ENCODE assay signal across 20 cellular contexts in the genomic region with DNA sequence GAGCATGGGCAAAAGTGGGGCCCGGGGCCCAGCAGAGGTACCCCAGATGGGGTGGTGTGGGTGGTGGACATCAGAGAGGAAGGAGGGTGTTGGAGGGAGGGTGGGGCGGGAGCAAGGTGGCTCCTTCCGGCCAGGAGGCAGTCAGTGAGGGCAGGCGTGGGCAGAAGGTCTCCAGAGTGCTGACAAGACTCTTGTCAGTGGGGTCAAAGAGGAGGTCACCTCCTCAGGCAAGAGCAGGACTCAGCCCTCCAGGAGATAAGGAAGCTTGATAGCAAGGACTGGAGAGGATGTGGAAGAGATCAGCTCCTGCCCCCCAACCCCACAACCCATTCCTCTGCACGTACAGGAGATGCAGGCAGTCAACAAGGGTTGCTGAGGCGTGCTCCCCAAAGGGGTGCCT. TPM values are rescaled to one million over a fixed set of nuclear protein-coding genes. Genes with fewer than 3 reads are reported as not detected.
DNase-seq lines count a peak whose midpoint lies in the region; ATAC-seq and TF ChIP-seq lines count a peak whose summit lies in the region.
"Had no signal": no experiment of that assay in that cellular context is flagged by ENCODE, and none has a peak within 500 bp of the region (broad histone marks: within the 10 kb centered on the region; RNA-seq: fewer than 3 reads in every experiment).

No MANE protein-coding gene starts in this region.

- peak; percentile 21 for DNase-seq in activated CD8-positive, alpha-beta memory T cell treated with anti-CD3 and anti-CD28 coated beads for 24 hours
- no peak for DNase-seq in activated CD8-positive, alpha-beta memory T cell treated with anti-CD3 and anti-CD28 coated beads, Interleukin-2, amount 50 U/mL, for 4 hours
- DNase-seq in natural killer cell treated with Interleukin-12 subunit alpha and Interleukin-12 subunit beta and Interleukin-15 and Interleukin-18, amount 100 ng/mL, for 72 hours (ENCODE audit: low spot score) = peak; percentile 5
- DNase-seq in natural killer cell = no peak
- DNase-seq in neuronal stem cell (ENCODE audit: low spot score) = no peak
- DNase-seq in upper lobe of right lung = no peak
- no peak for DNase-seq in DMS79 (lab: John Stamatoyannopoulos, UW)
- DNase-seq in KBM-7 = no peak
- DNase-seq: AML-193; CD4-positive, alpha-beta T cell; DND-41; EL had no signal

- no peaks in the 10 kb centered on the region for H3K9me3 ChIP-seq in neuronal stem cell (replicated peaks in 1 of 2; ENCODE audit: control insufficient read depth in 2 of 2, insufficient read depth in 1 of 2, low read depth in 1 of 2, low read length in 2 of 2)
- H3K9me3 ChIP-seq in upper lobe of right lung = no peaks in the 10 kb centered on the region
- H3K9me3 ChIP-seq: A549, Caco-2, HAP-1 had no signal

- no peak overlapping the region for H2BK15ac ChIP-seq in neuronal stem cell (ENCODE audit: low read length)

- H3K4me1 Mint-ChIP-seq in natural killer cell treated with Interleukin-12 subunit alpha and Interleukin-12 subunit beta and Interleukin-15 and Interleukin-18, amount 100 ng/mL, for 72 hours (ENCODE audit: low read depth in 2 of 2) = no peaks in the 10 kb centered on the region
- no peaks in the 10 kb centered on the region for H3K4me1 Mint-ChIP-seq in natural killer cell

- H3K18ac ChIP-seq in neuronal stem cell (ENCODE audit: low read length) = peak overlapping the region; percentile 88

- no peak overlapping the region for H4K91ac ChIP-seq in neuronal stem cell (ENCODE audit: low read depth, low read length, poor library complexity)

- ATAC-seq in natural killer cell treated with Interleukin-12 subunit alpha and Interleukin-12 subunit beta and Interleukin-15 and Interleukin-18, amount 100 ng/mL, for 72 hours = peak in 1 of 2 donors; percentile 29
- ATAC-seq in natural killer cell (no peak), upper lobe of right lung (peak; percentile 21)
- ATAC-seq: A549, GM12878 had no signal

- no peak overlapping the region for H3K4me3 Mint-ChIP-seq in natural killer cell treated with Interleukin-12 subunit alpha and Interleukin-12 subunit beta and Interleukin-15 and Interleukin-18, amount 100 ng/mL, for 72 hours
- H3K4me3 Mint-ChIP-seq in natural killer cell = no peak overlapping the region
- H3K4me3 Mint-ChIP-seq: CD4-positive, alpha-beta T cell had no signal

- no peak overlapping the region for H3K9ac ChIP-seq in neuronal stem cell (ENCODE audit: low read depth, low read length, poor library complexity)

- H3K9me3 Mint-ChIP-seq in natural killer cell treated with Interleukin-12 subunit alpha and Interleukin-12 subunit beta and Interleukin-15 and Interleukin-18, amount 100 ng/mL, for 72 hours = no peaks in the 10 kb centered on the region
- H3K9me3 Mint-ChIP-seq in natural killer cell = no peaks in the 10 kb centered on the region
- H3K9me3 Mint-ChIP-seq: CD4-positive, alpha-beta T cell had no signal

- H3K36me3 ChIP-seq in neuronal stem cell (replicated peaks in 1 of 2; ENCODE audit: control insufficient read depth in 2 of 2, insufficient read depth in 2 of 2, low read length in 2 of 2) = no peaks in the 10 kb centered on the region
- H3K36me3 ChIP-seq in upper lobe of right lung = no peaks in the 10 kb centered on the region
- H3K36me3 ChIP-seq: HAP-1 had no signal

- peaks cover 28 to 47% of the 10 kb centered on the region in 2 donors for H3K27me3 Mint-ChIP-seq in natural killer cell treated with Interleukin-12 subunit alpha and Interleukin-12 subunit beta and Interleukin-15 and Interleukin-18, amount 100 ng/mL, for 72 hours
- H3K27me3 Mint-ChIP-seq in natural killer cell (ENCODE audit: low read depth in 2 of 2) = peaks cover 28 to 52% of the 10 kb centered on the region in 2 donors

- no peak overlapping the region for H2AFZ ChIP-seq in neuronal stem cell (ENCODE audit: low read length)

- no peak overlapping the region for H2BK120ac ChIP-seq in neuronal stem cell (ENCODE audit: low read depth, low read length)

- no peak overlapping the region for H4K8ac ChIP-seq in neuronal stem cell (ENCODE audit: low read depth, low read length)

- TF ChIP-seq CTCF in natural killer cell (IDR thresholded peaks at IDR 0.05) = no peak
- TF ChIP-seq CTCF in upper lobe of right lung (IDR thresholded peaks at IDR 0.05) = no peak

- in situ Hi-C loops in KBM-7 (cut with MboI; ENCODE audit: low pct_unique_long_range_greater_than_20kb, low sequenced_read_pairs) = no loop called here

- H3K27ac ChIP-seq in neuronal stem cell (replicated peaks; ENCODE audit: low read length) = no peak overlapping the region
- no peak overlapping the region for H3K27ac ChIP-seq in upper lobe of right lung
- H3K27ac ChIP-seq: 22Rv1, A549, C4-2B had no signal

- H2AK5ac ChIP-seq in neuronal stem cell (ENCODE audit: low read depth, low read length) = peak overlapping the region; percentile 81

- peak overlapping the region; percentile 41 for H2BK12ac ChIP-seq in neuronal stem cell (ENCODE audit: low read length)

- no peak overlapping the region for H3K4me3 ChIP-seq in neuronal stem cell (ENCODE audit: low read length in 2 of 2)
- no peak overlapping the region for H3K4me3 ChIP-seq in upper lobe of right lung
- H3K4me3 ChIP-seq: A549, GM12878, HAP-1 had no signal

- peak overlapping the region; percentile 44 for H3K14ac ChIP-seq in neuronal stem cell (ENCODE audit: low read length)

- H3K27me3 ChIP-seq in neuronal stem cell (ENCODE audit: control insufficient read depth in 3 of 3, insufficient read depth in 3 of 3, low read depth in 1 of 3, low read length in 3 of 3) (peaks cover 0 to 39% (median 0%) of the 10 kb centered on the region in 3 experiments), upper lobe of right lung (peaks cover 49% of the 10 kb centered on the region)

- no peaks in the 10 kb centered on the region for H3K79me1 ChIP-seq in neuronal stem cell (ENCODE audit: low read depth, low read length)

- no peak overlapping the region for H2BK5ac ChIP-seq in neuronal stem cell (ENCODE audit: low read length)

- no peak overlapping the region for H3K4ac ChIP-seq in neuronal stem cell (ENCODE audit: low read length)

- H3K36me3 Mint-ChIP-seq in natural killer cell treated with Interleukin-12 subunit alpha and Interleukin-12 subunit beta and Interleukin-15 and Interleukin-18, amount 100 ng/mL, for 72 hours = no peaks in the 10 kb centered on the region
- H3K36me3 Mint-ChIP-seq in natural killer cell = no peaks in the 10 kb centered on the region

- no peak overlapping the region for H3K4me2 ChIP-seq in neuronal stem cell (ENCODE audit: insufficient read depth, low read length, poor library complexity, severe bottlenecking)
- H3K4me2 ChIP-seq: A549 had no signal

- H3K4me1 ChIP-seq in neuronal stem cell (ENCODE audit: control insufficient read depth in 2 of 2, insufficient read depth in 1 of 2, low read depth in 1 of 2, low read length in 2 of 2) (peaks cover 0 to 13% of the 10 kb centered on the region in 2 donors), upper lobe of right lung (no peaks in the 10 kb centered on the region)
- H3K4me1 ChIP-seq: A549, Caco-2, HAP-1 had no signal

- intact Hi-C loops in natural killer cell (cut with micrococcal nuclease) (no loop called here), upper lobe of right lung (cut with DNase I) (no loop called here)

- H3K23ac ChIP-seq in neuronal stem cell (ENCODE audit: low read depth, low read length, poor library complexity) = peak overlapping the region; percentile 67

- WGBS in neuronal stem cell (ENCODE audit: extremely low coverage in 2 of 2, insufficient read length in 2 of 2, insufficient replicate concordance in 1 of 2), 2 donors = no CpG with 5 or more reads among the region's 6 CpGs

- H3K27ac Mint-ChIP-seq in natural killer cell treated with Interleukin-12 subunit alpha and Interleukin-12 subunit beta and Interleukin-15 and Interleukin-18, amount 100 ng/mL, for 72 hours = no peak overlapping the region
- H3K27ac Mint-ChIP-seq in natural killer cell = no peak overlapping the region
- H3K27ac Mint-ChIP-seq: CD4-positive, alpha-beta T cell had no signal

RNA-seq across cellular contexts. Expression of a gene that starts 9.8 kb away (rescaled TPM):
- total RNA-seq in natural killer cell treated with Interleukin-12 subunit alpha and Interleukin-12 subunit beta and Interleukin-15 and Interleukin-18, amount 100 ng/mL, for 72 hours = under 1 TPM; 0.05 to 0.33 TPM
- under 1 TPM in 1 of 3 donors, not detected in 2; 0.18 TPM for total RNA-seq in natural killer cell
- polyA plus RNA-seq in neuronal stem cell (2013, experiment 1 of 2) = 0.21 TPM
- polyA plus RNA-seq in neuronal stem cell (2013, experiment 2 of 2) = 0.28 TPM
- total RNA-seq in upper lobe of right lung = not detected
- total RNA-seq: CD4-positive, alpha-beta T cell had no signal

RNA-seq across cellular contexts. Expression of a gene that starts 41.7 kb away (rescaled TPM):
- 1 to 10 TPM in 1 of 2 donors, under 1 TPM in 1; 0.17 to 6.0 TPM for total RNA-seq in natural killer cell treated with Interleukin-12 subunit alpha and Interleukin-12 subunit beta and Interleukin-15 and Interleukin-18, amount 100 ng/mL, for 72 hours
- total RNA-seq in natural killer cell (under 1 TPM in 1 of 3 donors, not detected in 2; 0.40 TPM), upper lobe of right lung (0.93 TPM)
- polyA plus RNA-seq in neuronal stem cell (2013, experiment 1 of 2) = 0.08 TPM
- polyA plus RNA-seq in neuronal stem cell (2013, experiment 2 of 2) = 0.03 TPM
- total RNA-seq: G401 had no signal
- polyA plus RNA-seq: BJ had no signal

Comparison
In these comparisons a context has a peak if more than half of its experiments do, and no peak if none do; other contexts are left out.
1. DNase-seq: peak in activated CD8-positive, alpha-beta memory T cell treated with anti-CD3 and anti-CD28 coated beads for 24 hours (single experiment) and natural killer cell treated with Interleukin-12 subunit alpha and Interleukin-12 subunit beta and Interleukin-15 and Interleukin-18, amount 100 ng/mL, for 72 hours (single experiment); none in activated CD8-positive, alpha-beta memory T cell treated with anti-CD3 and anti-CD28 coated beads, Interleukin-2, amount 50 U/mL, for 4 hours (single experiment), natural killer cell (single experiment), neuronal stem cell (single experiment), upper lobe of right lung (single experiment), DMS79 (single experiment) and KBM-7 (single experiment).